In the genomic region with DNA sequence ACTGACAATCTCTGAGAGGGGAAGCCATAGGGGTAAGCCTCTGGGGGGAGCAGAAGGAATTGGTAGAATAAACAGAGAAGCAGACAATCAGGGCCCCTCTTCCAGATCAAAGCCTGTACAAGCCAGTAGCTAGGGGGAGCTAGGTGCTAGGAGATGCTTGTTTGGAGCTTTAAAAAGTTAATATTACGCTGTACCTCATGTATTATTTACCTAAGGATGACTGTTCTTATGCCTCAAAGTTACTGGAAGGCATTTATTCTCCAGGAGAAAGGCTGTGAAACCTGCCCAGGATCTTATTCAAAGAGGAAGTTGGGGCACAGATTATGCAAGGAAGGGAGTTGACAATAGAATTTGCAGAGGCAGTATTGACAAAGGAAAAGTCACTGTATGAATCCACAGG, we compare ENCODE assay signal across 22 cellular contexts.
A peak's percentile ranks its signal among the peaks of the same experiment; 100 is the strongest.
DNase-seq lines count a peak whose midpoint lies in the region; ATAC-seq and TF ChIP-seq lines count a peak whose summit lies in the region.
"Had no signal": no experiment of that assay in that cellular context is flagged by ENCODE, and none has a peak within 500 bp of the region (broad histone marks: within the 10 kb centered on the region; RNA-seq: fewer than 3 reads in every experiment).

No MANE protein-coding gene starts in this region.

- no peak overlapping the region for H2BK5ac ChIP-seq in H9 (ENCODE audit: insufficient read length, low read length)

- H3K9me3 ChIP-seq in A673 (ENCODE audit: low read depth, low read length, poor library complexity, severe bottlenecking) = no peaks in the 10 kb centered on the region
- H3K9me3 ChIP-seq in H9 (ENCODE audit: control insufficient read depth, low read depth, low read length) = no peaks in the 10 kb centered on the region
- no peaks in the 10 kb centered on the region for H3K9me3 ChIP-seq in OCI-LY3 (ENCODE audit: insufficient read depth, low read length)
- H3K9me3 ChIP-seq in endodermal cell (ENCODE audit: control insufficient read depth, low read length) = peaks cover 7% of the 10 kb centered on the region
- H3K9me3 ChIP-seq: transverse colon had no signal

- peaks cover 26 to 27% of the 10 kb centered on the region in 2 experiments for H3K4me1 Mint-ChIP-seq in H9
- H3K4me1 Mint-ChIP-seq in endodermal cell = peaks cover 19% of the 10 kb centered on the region
- H3K4me1 Mint-ChIP-seq in stimulated activated memory B cell treated with anti-CD40 and anti-IgM and Interleukin-4, amounts not matched to agents 10 μg/mL and 1 μg/mL and 100 μg/mL, for 72 hours = no peaks in the 10 kb centered on the region
- no peaks in the 10 kb centered on the region for H3K4me1 Mint-ChIP-seq in activated T-cell treated with anti-CD3 and anti-CD28 coated beads, Interleukin-2, amount 50 U/mL, for 72 hours (ENCODE audit: low read depth)
- H3K4me1 Mint-ChIP-seq: activated naive CD4-positive, alpha-beta T cell treated with anti-CD3 and anti-CD28 coated beads, Interleukin-2, amount 10 ng/mL, durations not matched to agents 7 days and 5 days had no signal

- no peaks in the 10 kb centered on the region; a peak in 2 of 5 replicates for H3K9me3 Mint-ChIP-seq in H9
- H3K9me3 Mint-ChIP-seq in endodermal cell = no peaks in the 10 kb centered on the region
- peaks cover 6% of the 10 kb centered on the region for H3K9me3 Mint-ChIP-seq in stimulated activated memory B cell treated with anti-CD40 and anti-IgM and Interleukin-4, amounts not matched to agents 10 μg/mL and 1 μg/mL and 100 μg/mL, for 72 hours
- H3K9me3 Mint-ChIP-seq in activated T-cell treated with anti-CD3 and anti-CD28 coated beads, Interleukin-2, amount 50 U/mL, for 72 hours = peaks cover 0 to 3% of the 10 kb centered on the region in 2 donors

- no peaks in the 10 kb centered on the region for H3K79me1 ChIP-seq in H9 (ENCODE audit: insufficient read depth, low read depth, low read length, poor library complexity, severe bottlenecking)

- no peaks in the 10 kb centered on the region for H3K23me2 ChIP-seq in H9 (ENCODE audit: insufficient read length, low read depth, low read length, poor library complexity, severe bottlenecking)

- TF ChIP-seq CTCF in A673 (conservative IDR thresholded peaks at IDR 0.05; ENCODE audit: low read depth, low read length) = peak; percentile 31; the same call in 1 of the 2 replicates
- peak; percentile 28; the same call in 2 of the 3 replicates for TF ChIP-seq CTCF in H9 (conservative IDR thresholded peaks at IDR 0.05)
- TF ChIP-seq CTCF in OCI-LY3 (IDR thresholded peaks at IDR 0.05; ENCODE audit: low read depth, low read length) = peak; percentile 54
- peak; percentile 46 for TF ChIP-seq CTCF in endodermal cell (conservative IDR thresholded peaks at IDR 0.05)

- no peak overlapping the region for H3K4me2 ChIP-seq in H9 (ENCODE audit: insufficient read depth, insufficient read length, low read length)
- no peak overlapping the region for H3K4me2 ChIP-seq in OCI-LY3 (ENCODE audit: low read length)

- H2BK12ac ChIP-seq in H9 (ENCODE audit: insufficient read length, low read depth, low read length) = no peak overlapping the region

- DNase-seq in A673 (ENCODE audit: low spot score) (no peak), H9 (no peak), endodermal cell (no peak), NCI-H345 treated with DMSO at 0.1 percent for 48 hours (lab: John Stamatoyannopoulos, UW; ENCODE audit: unreplicated experiment) (no peak)
- no peak for DNase-seq in stimulated activated CD4-positive, alpha-beta T cell treated with anti-CD3 and anti-CD28 coated beads, Interleukin-4, amount 100 ng/mL, for 24 hours
- no peak for DNase-seq in activated T-cell treated with anti-CD3 and anti-CD28 coated beads, Interleukin-2, amount 50 U/mL, for 72 hours
- DNase-seq: activated CD4-positive, alpha-beta T cell treated with anti-CD3 and anti-CD28 coated beads, Interleukin-2, amount 50 U/mL, for 4 hours; activated naive CD4-positive, alpha-beta T cell treated with anti-CD3 and anti-CD28 coated beads, Interleukin-2, amount 10 ng/mL, durations not matched to agents 7 days and 5 days; activated T-cell treated with anti-CD3 and anti-CD28 coated beads for 4 hours; anterior cingulate cortex; CD4-positive, alpha-beta T cell; effector memory CD8-positive, alpha-beta T cell; heart left ventricle; NCI-H146; NCI-H2171 treated with DMSO at 0.1 percent for 48 hours; NCI-H748 treated with DMSO at 0.1 percent for 48 hours; stimulated activated naive CD8-positive, alpha-beta T cell treated with anti-CD3 and anti-CD28 coated beads, Interleukin-15, Interleukin-2, amounts not matched to agents 100 U/mL and 50 U/mL, for 24 hours; SW 1271; transverse colon had no signal

- intact Hi-C loops in A673 (cut with micrococcal nuclease; ENCODE audit: unreplicated experiment) = no loop called here

- H3K27ac Mint-ChIP-seq in H9 (peak overlapping the region; percentile 6 to 69 (median 69); a peak in 5 of 7 replicates), endodermal cell (no peak overlapping the region)
- H3K27ac Mint-ChIP-seq in stimulated activated memory B cell treated with anti-CD40 and anti-IgM and Interleukin-4, amounts not matched to agents 10 μg/mL and 1 μg/mL and 100 μg/mL, for 72 hours = no peak overlapping the region
- H3K27ac Mint-ChIP-seq in activated T-cell treated with anti-CD3 and anti-CD28 coated beads, Interleukin-2, amount 50 U/mL, for 72 hours = no peak overlapping the region
- H3K27ac Mint-ChIP-seq: activated naive CD4-positive, alpha-beta T cell treated with anti-CD3 and anti-CD28 coated beads, Interleukin-2, amount 10 ng/mL, durations not matched to agents 7 days and 5 days; CD4-positive, alpha-beta T cell; effector memory CD8-positive, alpha-beta T cell had no signal

- H4K8ac ChIP-seq in H9 (replicated peaks; ENCODE audit: insufficient read length, low read depth, low read length) = no peak overlapping the region

- no peak overlapping the region for H3K4me3 Mint-ChIP-seq in H9
- no peak overlapping the region for H3K4me3 Mint-ChIP-seq in endodermal cell
- no peak overlapping the region for H3K4me3 Mint-ChIP-seq in stimulated activated memory B cell treated with anti-CD40 and anti-IgM and Interleukin-4, amounts not matched to agents 10 μg/mL and 1 μg/mL and 100 μg/mL, for 72 hours
- no peak overlapping the region for H3K4me3 Mint-ChIP-seq in activated T-cell treated with anti-CD3 and anti-CD28 coated beads, Interleukin-2, amount 50 U/mL, for 72 hours
- H3K4me3 Mint-ChIP-seq: activated naive CD4-positive, alpha-beta T cell treated with anti-CD3 and anti-CD28 coated beads, Interleukin-2, amount 10 ng/mL, durations not matched to agents 7 days and 5 days; CD4-positive, alpha-beta T cell; effector memory CD8-positive, alpha-beta T cell had no signal

- H3K18ac ChIP-seq in H9 (ENCODE audit: insufficient read length, low read depth, low read length) = no peak overlapping the region

- H3K27ac ChIP-seq in A673 (ENCODE audit: low read depth, low read length, poor library complexity, severe bottlenecking) = no peak overlapping the region
- H3K27ac ChIP-seq in H9 (ENCODE audit: insufficient read length, low read depth, low read length) = no peak overlapping the region
- no peak overlapping the region for H3K27ac ChIP-seq in OCI-LY3 (ENCODE audit: low read length)
- no peak overlapping the region for H3K27ac ChIP-seq in endodermal cell (ENCODE audit: low read depth, low read length)
- H3K27ac ChIP-seq: heart left ventricle, RWPE1, transverse colon had no signal

- H2BK120ac ChIP-seq in H9 (ENCODE audit: low read depth, low read length, poor library complexity, severe bottlenecking) = no peak overlapping the region

- no peak overlapping the region for H4K5ac ChIP-seq in H9 (ENCODE audit: insufficient read length, low read depth, low read length)

- H3K14ac ChIP-seq in H9 (ENCODE audit: insufficient read depth, low read length) = no peak overlapping the region

- H3K9ac ChIP-seq in H9 (ENCODE audit: extremely low read depth, insufficient read length, low read length) (no peak overlapping the region), OCI-LY3 (ENCODE audit: low read length) (no peak overlapping the region), endodermal cell (ENCODE audit: extremely low read depth, low read length, poor library complexity, severe bottlenecking) (no peak overlapping the region)

- H3K79me2 ChIP-seq in H9 (ENCODE audit: insufficient read depth, low read length) (no peaks in the 10 kb centered on the region), OCI-LY3 (ENCODE audit: low read length) (no peaks in the 10 kb centered on the region)

- no peak for ATAC-seq in stimulated activated memory B cell treated with anti-CD40 and anti-IgM and Interleukin-4, amounts not matched to agents 10 μg/mL and 1 μg/mL and 100 μg/mL, for 72 hours
- ATAC-seq in activated T-cell treated with anti-CD3 and anti-CD28 coated beads, Interleukin-2, amount 50 U/mL, for 72 hours (replicated peaks in 1 of 2) = no peak
- ATAC-seq: effector memory CD8-positive, alpha-beta T cell; heart left ventricle; stimulated activated naive CD8-positive, alpha-beta T cell treated with anti-CD3 and anti-CD28 coated beads, Interleukin-15, Interleukin-2, amounts not matched to agents 100 U/mL and 50 U/mL, for 24 hours had no signal

- H3K27me3 Mint-ChIP-seq in H9 (ENCODE audit: low read depth) (no peaks in the 10 kb centered on the region), endodermal cell (ENCODE audit: insufficient read depth) (no peaks in the 10 kb centered on the region)
- H3K27me3 Mint-ChIP-seq in stimulated activated memory B cell treated with anti-CD40 and anti-IgM and Interleukin-4, amounts not matched to agents 10 μg/mL and 1 μg/mL and 100 μg/mL, for 72 hours = no peaks in the 10 kb centered on the region
- H3K27me3 Mint-ChIP-seq in activated T-cell treated with anti-CD3 and anti-CD28 coated beads, Interleukin-2, amount 50 U/mL, for 72 hours (ENCODE audit: low read depth) = no peaks in the 10 kb centered on the region
- H3K27me3 Mint-ChIP-seq: activated naive CD4-positive, alpha-beta T cell treated with anti-CD3 and anti-CD28 coated beads, Interleukin-2, amount 10 ng/mL, durations not matched to agents 7 days and 5 days had no signal

- H3K23ac ChIP-seq in H9 (ENCODE audit: insufficient read length, low read depth, low read length) = no peak overlapping the region

- H3K4me3 ChIP-seq in A673 (ENCODE audit: low read depth, low read length, poor library complexity, severe bottlenecking) = no peak overlapping the region
- H3K4me3 ChIP-seq in OCI-LY3 (ENCODE audit: low read length) = no peak overlapping the region
- no peak overlapping the region for H3K4me3 ChIP-seq in endodermal cell (ENCODE audit: low read length)
- H3K4me3 ChIP-seq: heart left ventricle, transverse colon had no signal

- H4K91ac ChIP-seq in H9 (ENCODE audit: insufficient read length, low read depth, low read length) = no peak overlapping the region

- H3K36me3 ChIP-seq in A673 (ENCODE audit: insufficient read depth, low read length, poor library complexity, severe bottlenecking) (no peaks in the 10 kb centered on the region), OCI-LY3 (replicated peaks; ENCODE audit: low read depth, low read length) (no peaks in the 10 kb centered on the region), endodermal cell (ENCODE audit: control insufficient read depth, insufficient read depth, low read length) (no peaks in the 10 kb centered on the region)
- H3K36me3 ChIP-seq: heart left ventricle, transverse colon had no signal

- no peaks in the 10 kb centered on the region for H4K20me1 ChIP-seq in H9 (ENCODE audit: control insufficient read depth, insufficient read depth, insufficient read length)
- no peaks in the 10 kb centered on the region for H4K20me1 ChIP-seq in OCI-LY3 (ENCODE audit: insufficient read depth, low read length)

- no peak overlapping the region for H2BK20ac ChIP-seq in H9 (ENCODE audit: low read depth, low read length, poor library complexity, severe bottlenecking)

- POLR2A ChIA-PET in A673 (lab: Charles Lee; ENCODE audit: low non-redundant PET) = interaction anchor here (0.6 kb wide), 1 partner anchor 72 kb away, joined by 3 read pairs; no protein-coding TSS in a partner anchor

- H2BK15ac ChIP-seq in H9 (ENCODE audit: low read depth, low read length) = no peak overlapping the region

- CTCF ChIA-PET in A673 (lab: Charles Lee) = no interaction called here

- H3K4ac ChIP-seq in H9 (ENCODE audit: low read depth, low read length) = no peak overlapping the region

- H3K36me3 Mint-ChIP-seq in H9 (ENCODE audit: insufficient read depth in 1 of 3, low read depth in 3 of 3) (no peaks in the 10 kb centered on the region; a peak in 1 of 7 replicates), endodermal cell (ENCODE audit: low read depth) (no peaks in the 10 kb centered on the region)
- no peaks in the 10 kb centered on the region for H3K36me3 Mint-ChIP-seq in stimulated activated memory B cell treated with anti-CD40 and anti-IgM and Interleukin-4, amounts not matched to agents 10 μg/mL and 1 μg/mL and 100 μg/mL, for 72 hours
- no peaks in the 10 kb centered on the region for H3K36me3 Mint-ChIP-seq in activated T-cell treated with anti-CD3 and anti-CD28 coated beads, Interleukin-2, amount 50 U/mL, for 72 hours (ENCODE audit: insufficient read depth in 2 of 2)
- H3K36me3 Mint-ChIP-seq: activated naive CD4-positive, alpha-beta T cell treated with anti-CD3 and anti-CD28 coated beads, Interleukin-2, amount 10 ng/mL, durations not matched to agents 7 days and 5 days had no signal

- no peak overlapping the region for H3T11ph ChIP-seq in H9 (ENCODE audit: low read length)

- H2AFZ ChIP-seq in H9 (ENCODE audit: low read length) (no peak overlapping the region), OCI-LY3 (ENCODE audit: low read depth, low read length) (no peak overlapping the region; the same call in 1 of the 2 replicates)

- H3K4me1 ChIP-seq in A673 (ENCODE audit: insufficient read depth, low read length, poor library complexity, severe bottlenecking) = no peaks in the 10 kb centered on the region
- H3K4me1 ChIP-seq in H9 (ENCODE audit: insufficient read depth, low read length) = peaks cover 2% of the 10 kb centered on the region; the same call in 1 of the 2 replicates
- peaks cover 3% of the 10 kb centered on the region; the same call in 1 of the 2 replicates for H3K4me1 ChIP-seq in OCI-LY3 (ENCODE audit: low read length)
- no peaks in the 10 kb centered on the region for H3K4me1 ChIP-seq in endodermal cell (ENCODE audit: control insufficient read depth, insufficient read depth, low read length)
- H3K4me1 ChIP-seq: heart left ventricle, transverse colon had no signal

- H3K56ac ChIP-seq in H9 (ENCODE audit: insufficient read length, low read depth, low read length) = no peak overlapping the region

- WGBS in H9 (ENCODE audit: extremely low coverage, insufficient read length, low lambda C conversion rate) = no CpG with 5 or more reads among the region's 1 CpG
- WGBS in endodermal cell (ENCODE audit: insufficient coverage in 1 of 2, insufficient read length in 1 of 2), 2 experiments = 88% methylated on average over 1 of the region's 1 CpG; no CpG with 5 or more reads in 1 of the 2 experiments

- H3K27me3 ChIP-seq in A673 (replicated peaks; ENCODE audit: insufficient read depth, low read depth, low read length, poor library complexity) = peaks cover 7% of the 10 kb centered on the region
- no peaks in the 10 kb centered on the region for H3K27me3 ChIP-seq in H9 (ENCODE audit: insufficient read depth, low read length)
- no peaks in the 10 kb centered on the region for H3K27me3 ChIP-seq in OCI-LY3 (ENCODE audit: low read depth, low read length)
- H3K27me3 ChIP-seq in endodermal cell (ENCODE audit: control insufficient read depth, insufficient read depth, low read length, poor library complexity, severe bottlenecking) = no peaks in the 10 kb centered on the region
- H3K27me3 ChIP-seq: heart left ventricle, transverse colon had no signal

- no TSS peak for BruUV-seq in A673 (replicated peaks; lab: Mats Ljungman, UMichigan)

- H2AK5ac ChIP-seq in H9 (ENCODE audit: insufficient read length, low read length) = no peak overlapping the region

Comparison
In these comparisons a context has a peak if more than half of its experiments do, and no peak if none do; other contexts are left out.
1. H3K27ac Mint-ChIP-seq: peak in H9 (3 of 3); none in endodermal cell (single experiment), stimulated activated memory B cell treated with anti-CD40 and anti-IgM and Interleukin-4, amounts not matched to agents 10 μg/mL and 1 μg/mL and 100 μg/mL, for 72 hours (single experiment) and activated T-cell treated with anti-CD3 and anti-CD28 coated beads, Interleukin-2, amount 50 U/mL, for 72 hours (single experiment).
2. Peak in every context shown above with its lines, with median percentiles within 50 percentile points of each other: CTCF ChIP-seq.